In genomic region chr2:20423847-20424246, GRCh38 we compare ENCODE assay signal across 12 cellular contexts. TPM values are rescaled to one million over a fixed set of nuclear protein-coding genes. Genes with fewer than 3 reads are reported as not detected.
DNase-seq lines count a peak whose midpoint lies in the region; ATAC-seq lines count a peak whose summit lies in the region.
"Had no signal": no experiment of that assay in that cellular context is flagged by ENCODE, and none has a peak within 500 bp of the region (broad histone marks: within the 10 kb centered on the region; RNA-seq: fewer than 3 reads in every experiment).

No MANE protein-coding gene starts in this region.

- no peaks in the 10 kb centered on the region for H3K36me3 ChIP-seq in SJCRH30

- H3K9me3 ChIP-seq in T-helper 17 cell (ENCODE audit: control insufficient read depth, low read length, poor library complexity, severe bottlenecking) = no peaks in the 10 kb centered on the region
- H3K9me3 ChIP-seq in SJCRH30 (replicated peaks) = no peaks in the 10 kb centered on the region

- no peak overlapping the region for H3K4me3 ChIP-seq in SJCRH30

- DNase-seq in T-helper 17 cell (no peak), SJCRH30 (no peak), NCI-H2081 (lab: John Stamatoyannopoulos, UW) (no peak)
- no peak for DNase-seq in stimulated activated effector memory CD8-positive, alpha-beta T cell treated with anti-CD3 and anti-CD28 coated beads, Interleukin-12 subunit alpha, Interleukin-12 subunit beta, amount 100 ng/mL, for 72 hours (ENCODE audit: low spot score in 2 of 2)
- DNase-seq: activated T-cell treated with anti-CD3 and anti-CD28 coated beads, Interleukin-2, amount 50 U/mL, for 1 hour; Calu3; NCI-H1436 treated with DMSO at 0.1 percent for 48 hours; NCI-H510A treated with DMSO at 0.1 percent for 48 hours had no signal

- H3K4me1 ChIP-seq in SJCRH30 = peaks cover 31% of the 10 kb centered on the region

- no peaks in the 10 kb centered on the region for H3K36me3 Mint-ChIP-seq in IgD-negative memory B cell
- peaks cover 5% of the 10 kb centered on the region for H3K36me3 Mint-ChIP-seq in T-helper 17 cell (ENCODE audit: low read depth)
- H3K36me3 Mint-ChIP-seq in stimulated activated effector memory CD8-positive, alpha-beta T cell treated with anti-CD3 and anti-CD28 coated beads, Interleukin-12 subunit alpha, Interleukin-12 subunit beta, amount 100 ng/mL, for 72 hours = no peaks in the 10 kb centered on the region
- H3K36me3 Mint-ChIP-seq: mesothelial cell of epicardium had no signal

- H3K27ac Mint-ChIP-seq in IgD-negative memory B cell (peak overlapping the region; percentile 43 to 88 (median 82)), T-helper 17 cell (peak overlapping the region; percentile 71)
- H3K27ac Mint-ChIP-seq in stimulated activated effector memory CD8-positive, alpha-beta T cell treated with anti-CD3 and anti-CD28 coated beads, Interleukin-12 subunit alpha, Interleukin-12 subunit beta, amount 100 ng/mL, for 72 hours = peak overlapping the region; percentile 95
- H3K27ac Mint-ChIP-seq: mesothelial cell of epicardium had no signal

- no peaks in the 10 kb centered on the region for H3K9me3 Mint-ChIP-seq in IgD-negative memory B cell
- H3K9me3 Mint-ChIP-seq in stimulated activated effector memory CD8-positive, alpha-beta T cell treated with anti-CD3 and anti-CD28 coated beads, Interleukin-12 subunit alpha, Interleukin-12 subunit beta, amount 100 ng/mL, for 72 hours = no peaks in the 10 kb centered on the region
- H3K9me3 Mint-ChIP-seq: mesothelial cell of epicardium had no signal

- H3K4me1 Mint-ChIP-seq in IgD-negative memory B cell (peaks cover 20 to 43% (median 29%) of the 10 kb centered on the region in 3 donors), T-helper 17 cell (peaks cover 11% of the 10 kb centered on the region)
- peaks cover 26% of the 10 kb centered on the region for H3K4me1 Mint-ChIP-seq in stimulated activated effector memory CD8-positive, alpha-beta T cell treated with anti-CD3 and anti-CD28 coated beads, Interleukin-12 subunit alpha, Interleukin-12 subunit beta, amount 100 ng/mL, for 72 hours

- H3K4me3 Mint-ChIP-seq in IgD-negative memory B cell (peak overlapping the region in 3 of 4 donors; percentile 16 to 80 (median 58)), T-helper 17 cell (peak overlapping the region; percentile 25)
- no peak overlapping the region for H3K4me3 Mint-ChIP-seq in stimulated activated effector memory CD8-positive, alpha-beta T cell treated with anti-CD3 and anti-CD28 coated beads, Interleukin-12 subunit alpha, Interleukin-12 subunit beta, amount 100 ng/mL, for 72 hours
- H3K4me3 Mint-ChIP-seq: mesothelial cell of epicardium had no signal

- peak overlapping the region; percentile 68 for H3K27ac ChIP-seq in layer of hippocampus (ENCODE audit: low read depth, low read length)
- no peak overlapping the region for H3K27ac ChIP-seq in SJCRH30

- H3K27me3 Mint-ChIP-seq in IgD-negative memory B cell (peaks cover 4% of the 10 kb centered on the region), T-helper 17 cell (peaks cover 14% of the 10 kb centered on the region)

- H3K27me3 ChIP-seq in layer of hippocampus (ENCODE audit: control insufficient read depth, insufficient read depth, low read length) (no peaks in the 10 kb centered on the region), SJCRH30 (no peaks in the 10 kb centered on the region)

- ATAC-seq in T-helper 17 cell = no peak
- ATAC-seq in stimulated activated effector memory CD8-positive, alpha-beta T cell treated with anti-CD3 and anti-CD28 coated beads, Interleukin-12 subunit alpha, Interleukin-12 subunit beta, amount 100 ng/mL, for 72 hours = no peak
- no peak for ATAC-seq in GM18861 (IDR thresholded peaks at IDR 0.05; ENCODE audit: unreplicated experiment)

RNA-seq across cellular contexts. Expression of gene RHOB, which starts 23.0 kb away (rescaled TPM):
- 14.0 TPM for polyA plus RNA-seq in IgD-negative memory B cell
- total RNA-seq in T-helper 17 cell = 10 to 100 TPM; 59.8 to 62.9 TPM
- 138 and 146 TPM in 2 replicates for total RNA-seq in SJCRH30 (2014; rRNA removed; shearing (Covaris generic))
